Comparison of ENCODE assay signal across 1 cellular context in the genomic region with DNA sequence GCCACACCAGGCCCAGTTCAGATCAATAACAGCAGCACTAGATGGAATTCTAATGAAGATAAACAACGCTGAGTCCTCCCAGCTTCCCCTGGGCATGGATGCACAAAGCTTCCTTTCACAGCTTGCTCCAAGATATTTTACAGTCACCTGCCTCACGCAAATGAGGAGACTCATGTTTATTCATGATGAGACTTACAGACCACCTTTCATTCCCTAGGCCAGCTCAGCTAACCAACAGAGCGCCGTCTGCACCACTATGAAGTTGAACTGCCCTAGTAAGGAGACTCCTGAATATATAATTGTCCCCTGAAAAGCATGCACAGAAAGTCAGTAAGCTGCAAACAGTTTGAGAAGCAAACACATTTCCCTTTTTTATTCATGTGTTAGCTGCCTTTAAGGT.
TF ChIP-seq lines count a peak whose summit lies in the region.

No MANE protein-coding gene starts in this region.

TF ChIP-seq in WTC11, 78 proteins besides CTCF, POLR2A, EP300 and RAD21 (continued from another document):
- TF ChIP-seq, protein P1, sequence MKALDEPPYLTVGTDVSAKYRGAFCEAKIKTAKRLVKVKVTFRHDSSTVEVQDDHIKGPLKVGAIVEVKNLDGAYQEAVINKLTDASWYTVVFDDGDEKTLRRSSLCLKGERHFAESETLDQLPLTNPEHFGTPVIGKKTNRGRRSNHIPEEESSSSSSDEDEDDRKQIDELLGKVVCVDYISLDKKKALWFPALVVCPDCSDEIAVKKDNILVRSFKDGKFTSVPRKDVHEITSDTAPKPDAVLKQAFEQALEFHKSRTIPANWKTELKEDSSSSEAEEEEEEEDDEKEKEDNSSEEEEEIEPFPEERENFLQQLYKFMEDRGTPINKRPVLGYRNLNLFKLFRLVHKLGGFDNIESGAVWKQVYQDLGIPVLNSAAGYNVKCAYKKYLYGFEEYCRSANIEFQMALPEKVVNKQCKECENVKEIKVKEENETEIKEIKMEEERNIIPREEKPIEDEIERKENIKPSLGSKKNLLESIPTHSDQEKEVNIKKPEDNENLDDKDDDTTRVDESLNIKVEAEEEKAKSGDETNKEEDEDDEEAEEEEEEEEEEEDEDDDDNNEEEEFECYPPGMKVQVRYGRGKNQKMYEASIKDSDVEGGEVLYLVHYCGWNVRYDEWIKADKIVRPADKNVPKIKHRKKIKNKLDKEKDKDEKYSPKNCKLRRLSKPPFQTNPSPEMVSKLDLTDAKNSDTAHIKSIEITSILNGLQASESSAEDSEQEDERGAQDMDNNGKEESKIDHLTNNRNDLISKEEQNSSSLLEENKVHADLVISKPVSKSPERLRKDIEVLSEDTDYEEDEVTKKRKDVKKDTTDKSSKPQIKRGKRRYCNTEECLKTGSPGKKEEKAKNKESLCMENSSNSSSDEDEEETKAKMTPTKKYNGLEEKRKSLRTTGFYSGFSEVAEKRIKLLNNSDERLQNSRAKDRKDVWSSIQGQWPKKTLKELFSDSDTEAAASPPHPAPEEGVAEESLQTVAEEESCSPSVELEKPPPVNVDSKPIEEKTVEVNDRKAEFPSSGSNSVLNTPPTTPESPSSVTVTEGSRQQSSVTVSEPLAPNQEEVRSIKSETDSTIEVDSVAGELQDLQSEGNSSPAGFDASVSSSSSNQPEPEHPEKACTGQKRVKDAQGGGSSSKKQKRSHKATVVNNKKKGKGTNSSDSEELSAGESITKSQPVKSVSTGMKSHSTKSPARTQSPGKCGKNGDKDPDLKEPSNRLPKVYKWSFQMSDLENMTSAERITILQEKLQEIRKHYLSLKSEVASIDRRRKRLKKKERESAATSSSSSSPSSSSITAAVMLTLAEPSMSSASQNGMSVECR (CRISPR knock-in tag; IDR thresholded peaks at IDR 0.05; ENCODE audit: borderline replicate concordance), result no peak
- no peak for TF ChIP-seq ZNF232 (CRISPR knock-in tag; IDR thresholded peaks at IDR 0.05)
- TF ChIP-seq RORB (CRISPR knock-in tag; IDR thresholded peaks at IDR 0.05), result no peak
- TF ChIP-seq GRHL2 (CRISPR knock-in tag; IDR thresholded peaks at IDR 0.05; ENCODE audit: insufficient replicate concordance, severe bottlenecking), result no peak
- TF ChIP-seq ZNF281 (CRISPR knock-in tag; IDR thresholded peaks at IDR 0.05), result no peak
- no peak for TF ChIP-seq NFYB (CRISPR knock-in tag; conservative IDR thresholded peaks at IDR 0.05; ENCODE audit: low read depth)
- no peak for TF ChIP-seq ZNF138 (CRISPR knock-in tag; conservative IDR thresholded peaks at IDR 0.05)
- TF ChIP-seq ZNF263 (CRISPR knock-in tag; IDR thresholded peaks at IDR 0.05; ENCODE audit: low read depth), result no peak
- no peak for TF ChIP-seq SOX15 (CRISPR knock-in tag; IDR thresholded peaks at IDR 0.05)
